18 cellular contexts compared by ENCODE assay signal in genomic region chr10:55310143-55310542, GRCh38.
A peak's percentile ranks its signal among the peaks of the same experiment; 100 is the strongest.
DNase-seq lines count a peak whose midpoint lies in the region; ATAC-seq, FAIRE-seq and TF ChIP-seq lines count a peak whose summit lies in the region.
"Had no signal": no experiment of that assay in that cellular context is flagged by ENCODE, and none has a peak within 500 bp of the region (broad histone marks: within the 10 kb centered on the region; RNA-seq: fewer than 3 reads in every experiment).

No MANE protein-coding gene starts in this region.

- no peak overlapping the region for H4K5ac ChIP-seq in IMR-90 (ENCODE audit: low read depth, low read length)

- H3K36me3 ChIP-seq in HepG2 (replicated peaks in 1 of 2; ENCODE audit: control insufficient read depth in 1 of 2, insufficient read depth in 2 of 2, low read length in 2 of 2) (no peaks in the 10 kb centered on the region), right lobe of liver (no peaks in the 10 kb centered on the region), IMR-90 (ENCODE audit: control insufficient read depth, insufficient read depth, low read length) (no peaks in the 10 kb centered on the region)
- H3K36me3 ChIP-seq: BLaER1 treated with 17β-estradiol and CSF1 and Interleukin-3, amounts not matched to agents 10 nM and 100 nM had no signal

- DNase-seq in HepG2 (ENCODE audit: low spot score) (no peak), right lobe of liver (no peak), IMR-90 (no peak), GM12892 (ENCODE audit: insufficient read length) (no peak)
- DNase-seq: AML-193; Caco-2; Calu3; CD4-positive, alpha-beta T cell; CD8-positive, alpha-beta T cell; DMS79 treated with DMSO at 0.1 percent for 48 hours; GF-D8 had no signal

- H3K4me1 ChIP-seq in HepG2 (ENCODE audit: insufficient read depth, low read length) (no peaks in the 10 kb centered on the region), right lobe of liver (no peaks in the 10 kb centered on the region), IMR-90 (ENCODE audit: control insufficient read depth, insufficient read depth, low read length) (no peaks in the 10 kb centered on the region)
- H3K4me1 ChIP-seq: BLaER1 treated with 17β-estradiol and CSF1 and Interleukin-3, amounts not matched to agents 10 nM and 100 nM; Caco-2 had no signal

- FAIRE-seq in HepG2 (lab: Jason Lieb, UNC) (no peak), GM12892 (lab: Jason Lieb, UNC) (no peak)
- FAIRE-seq: G401.6, GM12891, GM18507 had no signal

- no peak overlapping the region for H2AK9ac ChIP-seq in IMR-90 (replicated peaks; ENCODE audit: low read depth, low read length, poor library complexity)

- intact Hi-C loops in HepG2 (cut with micrococcal nuclease; ENCODE audit: unreplicated experiment) (no loop called here), right lobe of liver (cut with DNase I) (no loop called here), IMR-90 (cut with micrococcal nuclease) (no loop called here)

- in situ Hi-C loops in HepG2 (cut with HindIII; ENCODE audit: extremely low pct_ligation_motif_present, low pct_unique_long_range_greater_than_20kb) (no loop called here), IMR-90 (cut with MboI; ENCODE audit: low sequenced_read_pairs) (no loop called here)

- TF ChIP-seq POLR2A in HepG2 (IDR thresholded peaks at IDR 0.05; ENCODE audit: insufficient read depth in 1 of 2, low read depth in 2 of 2, low read length in 2 of 2) (no peak), right lobe of liver (IDR thresholded peaks at IDR 0.05) (no peak), IMR-90 (IDR thresholded peaks at IDR 0.05; ENCODE audit: low read depth, low read length) (no peak), GM12892 (IDR thresholded peaks at IDR 0.05; ENCODE audit: low read depth, low read length) (no peak)

- H3K27me3 ChIP-seq in HepG2 (ENCODE audit: control insufficient read depth in 1 of 2, insufficient read depth in 2 of 2, low read length in 2 of 2), result no peaks in the 10 kb centered on the region
- no peaks in the 10 kb centered on the region for H3K27me3 ChIP-seq in right lobe of liver
- H3K27me3 ChIP-seq in IMR-90 (ENCODE audit: control insufficient read depth, insufficient read depth, low read length), result no peaks in the 10 kb centered on the region
- H3K27me3 ChIP-seq: BLaER1 treated with 17β-estradiol and CSF1 and Interleukin-3, amounts not matched to agents 10 nM and 100 nM had no signal

- 0% methylated on average over 1 of the region's 1 CpG for WGBS in HepG2 (ENCODE audit: low lambda C conversion rate)
- whole genome bisulfite sequencing in right lobe of liver (ENCODE audit: insufficient coverage, low coverage, low lambda C conversion rate, missing lambda C conversion rate), result 27% methylated on average over 1 of the region's 1 CpG
- no CpG with 5 or more reads among the region's 1 CpG for WGBS in IMR-90 (ENCODE audit: extremely low coverage in 2 of 2, insufficient read length in 1 of 2), 2 experiments

- POLR2A ChIA-PET in HepG2 (lab: Yijun Ruan, JAX), result no interaction called here
- POLR2A ChIA-PET in IMR-90 (lab: Charles Lee; ENCODE audit: unreplicated experiment), result no interaction called here

- H2BK15ac ChIP-seq in IMR-90 (ENCODE audit: low read depth, low read length), result no peak overlapping the region

- no peak for TF ChIP-seq RAD21 in HepG2 (CRISPR knock-in tag; IDR thresholded peaks at IDR 0.05)
- TF ChIP-seq RAD21 in IMR-90 (IDR thresholded peaks at IDR 0.05; ENCODE audit: low read length), result no peak

- H2BK20ac ChIP-seq in IMR-90 (ENCODE audit: low read depth, low read length), result no peak overlapping the region

- H3K4me2 ChIP-seq in HepG2 (ENCODE audit: low read depth, low read length) (no peak overlapping the region), IMR-90 (ENCODE audit: low read depth, low read length) (no peak overlapping the region)
- H3K4me2 ChIP-seq: BLaER1 treated with 17β-estradiol and CSF1 and Interleukin-3, amounts not matched to agents 10 nM and 100 nM had no signal

- dilution Hi-C loops in IMR-90 (cut with HindIII; ENCODE audit: low sequenced_read_pairs, unreplicated experiment), result no loop called here

- H4K20me1 ChIP-seq in HepG2 (ENCODE audit: insufficient read depth, low read length) (no peaks in the 10 kb centered on the region), IMR-90 (ENCODE audit: insufficient read depth, low read length) (no peaks in the 10 kb centered on the region)
- H4K20me1 ChIP-seq: BLaER1 treated with 17β-estradiol and CSF1 and Interleukin-3, amounts not matched to agents 10 nM and 100 nM had no signal

- ATAC-seq in HepG2, result no peak
- no peak for ATAC-seq in right lobe of liver
- ATAC-seq in IMR-90 (ENCODE audit: low read depth), result no peak
- no peak for ATAC-seq in HG02763 (IDR thresholded peaks at IDR 0.05; ENCODE audit: unreplicated experiment)
- ATAC-seq: CD8-positive, alpha-beta T cell had no signal

- no peak overlapping the region for H4K91ac ChIP-seq in IMR-90 (ENCODE audit: insufficient read depth, low read depth, low read length)

- H3K23ac ChIP-seq in IMR-90 (ENCODE audit: low read depth, low read length), result no peak overlapping the region

- H3K9me3 ChIP-seq in HepG2 (ENCODE audit: low read length) (no peaks in the 10 kb centered on the region), right lobe of liver (no peaks in the 10 kb centered on the region), IMR-90 (ENCODE audit: control insufficient read depth, insufficient read depth, low read length) (no peaks in the 10 kb centered on the region)
- H3K9me3 ChIP-seq: BLaER1 treated with 17β-estradiol and CSF1 and Interleukin-3, amounts not matched to agents 10 nM and 100 nM; Caco-2 had no signal

- no peaks in the 10 kb centered on the region for H3K79me2 ChIP-seq in HepG2 (ENCODE audit: insufficient read depth, low read length)

- no peak overlapping the region for H3K27ac ChIP-seq in HepG2 (ENCODE audit: extremely low read length, insufficient read depth, low read length)
- H3K27ac ChIP-seq in right lobe of liver, result no peak overlapping the region
- H3K27ac ChIP-seq in IMR-90 (ENCODE audit: insufficient read depth, low read length), result no peak overlapping the region
- H3K27ac ChIP-seq: 22Rv1; BLaER1 treated with 17β-estradiol and CSF1 and Interleukin-3, amounts not matched to agents 10 nM and 100 nM; C4-2B had no signal

- no peaks in the 10 kb centered on the region for H3K79me1 ChIP-seq in IMR-90 (ENCODE audit: low read depth in 1 of 2, low read length in 2 of 2)

- H2AFZ ChIP-seq in HepG2 (ENCODE audit: low read length), result no peak overlapping the region
- H2AFZ ChIP-seq in IMR-90 (replicated peaks; ENCODE audit: low read length, poor library complexity), result no peak overlapping the region

- no peak for TF ChIP-seq CTCF in HepG2 (CRISPR knock-in tag; IDR thresholded peaks at IDR 0.05)
- no peak for TF ChIP-seq CTCF in right lobe of liver (IDR thresholded peaks at IDR 0.05)
- TF ChIP-seq CTCF in IMR-90 (conservative IDR thresholded peaks at IDR 0.05; ENCODE audit: low read depth, low read length), result no peak

- H3K18ac ChIP-seq in IMR-90 (ENCODE audit: low read depth, low read length), result no peak overlapping the region

- no peak overlapping the region for H4K8ac ChIP-seq in IMR-90 (ENCODE audit: low read depth in 2 of 2, low read length in 2 of 2)

- no peak overlapping the region for H3K14ac ChIP-seq in IMR-90 (replicated peaks; ENCODE audit: low read depth, low read length)

- H3K56ac ChIP-seq in IMR-90 (ENCODE audit: extremely low read depth, insufficient read depth, low read length), result no peak overlapping the region

- H3K4ac ChIP-seq in IMR-90 (ENCODE audit: low read depth, low read length), result no peak overlapping the region

- no peaks in the 10 kb centered on the region for H3K9me1 ChIP-seq in IMR-90 (ENCODE audit: insufficient read depth, low read length)

- BruUV-seq in HepG2 (replicated peaks; lab: Mats Ljungman, UMichigan) (no TSS peak), IMR-90 (replicated peaks; lab: Mats Ljungman, UMichigan) (no TSS peak)

- H3K9ac ChIP-seq in HepG2 (ENCODE audit: insufficient read depth, low read depth, low read length), result no peak overlapping the region
- H3K9ac ChIP-seq in IMR-90 (ENCODE audit: low read depth, low read length), result no peak overlapping the region
- H3K9ac ChIP-seq: BLaER1 treated with 17β-estradiol and CSF1 and Interleukin-3, amounts not matched to agents 10 nM and 100 nM had no signal

- TF ChIP-seq EP300 in HepG2 (IDR thresholded peaks at IDR 0.05; ENCODE audit: low read depth in 2 of 2, low read length in 2 of 2) (no peak), HepG2 (CRISPR knock-in tag; IDR thresholded peaks at IDR 0.05; ENCODE audit: borderline replicate concordance) (no peak)

- CTCF ChIA-PET in HepG2 (lab: Yijun Ruan, JAX; ENCODE audit: low intra/inter-chr PET ratio, low total read pairs) (no interaction called here), IMR-90 (lab: Yijun Ruan, JAX) (interaction anchor here (0.6 kb wide), 1 partner anchor 23 kb away, joined by 3 read pairs; no protein-coding TSS in a partner anchor)

- no peak overlapping the region for H2BK5ac ChIP-seq in IMR-90 (ENCODE audit: low read depth, low read length, poor library complexity, severe bottlenecking)

- H3K4me3 ChIP-seq in HepG2 (replicated peaks in 1 of 3; ENCODE audit: insufficient read depth in 1 of 3, low read depth in 2 of 3, low read length in 3 of 3) (no peak overlapping the region), right lobe of liver (no peak overlapping the region), IMR-90 (ENCODE audit: insufficient read depth, low read depth, low read length) (no peak overlapping the region)
- H3K4me3 ChIP-seq: BLaER1 treated with 17β-estradiol and CSF1 and Interleukin-3, amounts not matched to agents 10 nM and 100 nM had no signal

- no peak overlapping the region for H2AK5ac ChIP-seq in IMR-90 (ENCODE audit: low read depth, low read length)

- no peak overlapping the region for H2BK120ac ChIP-seq in IMR-90 (ENCODE audit: low read depth, low read length)

TF ChIP-seq in HepG2, 621 proteins besides CTCF, POLR2A, EP300 and RAD21 (continues in another document):
- TF ChIP-seq TBL1XR1 (IDR thresholded peaks at IDR 0.05; ENCODE audit: borderline replicate concordance, low read length, partially characterized antibody) (no peak), GATAD1 (CRISPR knock-in tag; IDR thresholded peaks at IDR 0.05) (no peak), MEF2D (CRISPR knock-in tag; IDR thresholded peaks at IDR 0.05) (no peak), MAFF (IDR thresholded peaks at IDR 0.05; ENCODE audit: low read depth, low read length) (peak; percentile 6; the same call in 1 of the 2 replicates), ZNF629 (CRISPR knock-in tag; conservative IDR thresholded peaks at IDR 0.05) (no peak), ZNF768 (CRISPR knock-in tag; IDR thresholded peaks at IDR 0.05) (no peak)

TF ChIP-seq in IMR-90, 13 proteins besides CTCF, POLR2A, EP300 and RAD21 (continues in another document):
- TF ChIP-seq SMC3 (IDR thresholded peaks at IDR 0.05; ENCODE audit: low read depth, low read length) (no peak), USF2 (IDR thresholded peaks at IDR 0.05; ENCODE audit: low read depth, low read length) (no peak), RCOR1 (IDR thresholded peaks at IDR 0.05; ENCODE audit: insufficient replicate concordance, low read length) (no peak)
